Comparison of ENCODE assay signal across 9 cellular contexts in genomic region chr20:35735828-35736470, GRCh38. TPM values are rescaled to one million over a fixed set of nuclear protein-coding genes. Genes with fewer than 3 reads are reported as not detected.
DNase-seq lines count a peak whose midpoint lies in the region; ATAC-seq, FAIRE-seq and TF ChIP-seq lines count a peak whose summit lies in the region.
"Had no signal": no experiment of that assay in that cellular context is flagged by ENCODE, and none has a peak within 500 bp of the region (broad histone marks: within the 10 kb centered on the region; RNA-seq: fewer than 3 reads in every experiment).

No MANE protein-coding gene starts in this region.

- ATAC-seq in Panc1, result no peak
- ATAC-seq in GM18502 (IDR thresholded peaks at IDR 0.05; ENCODE audit: poor library complexity, unreplicated experiment), result no peak

- H3K23ac ChIP-seq in H1 (ENCODE audit: insufficient read length), result no peak overlapping the region

- no peaks in the 10 kb centered on the region for H3K79me1 ChIP-seq in H1 (ENCODE audit: low read depth, low read length)

- H3K9me3 ChIP-seq in Panc1 (ENCODE audit: control insufficient read depth, insufficient read depth, low read depth, low read length), result no peaks in the 10 kb centered on the region
- no peaks in the 10 kb centered on the region for H3K9me3 ChIP-seq in H1 (ENCODE audit: insufficient read depth in 2 of 2, low read depth in 1 of 2, low read length in 1 of 2)
- H3K9me3 ChIP-seq in osteoblast (ENCODE audit: low read depth, low read length), result no peaks in the 10 kb centered on the region
- H3K9me3 ChIP-seq: spleen had no signal

- TF ChIP-seq CTCF in Panc1 (IDR thresholded peaks at IDR 0.05) (no peak), H1 (IDR thresholded peaks at IDR 0.05; ENCODE audit: control extremely low read depth in 1 of 3, insufficient read depth in 1 of 3, low read depth in 1 of 3, low read length in 3 of 3) (no peak), osteoblast (IDR thresholded peaks at IDR 0.05; ENCODE audit: extremely low read depth, low read depth, low read length) (no peak)

- H2AK5ac ChIP-seq in H1 (ENCODE audit: low read depth, low read length), result no peak overlapping the region

- H3K4me3 ChIP-seq in Panc1 (ENCODE audit: low read depth in 2 of 2, low read length in 2 of 2), result no peak overlapping the region
- H3K4me3 ChIP-seq in H1 (ENCODE audit: extremely low read depth in 1 of 4, insufficient read depth in 2 of 4, low read depth in 3 of 4, low read length in 4 of 4), result no peak overlapping the region
- peak overlapping the region; percentile 14 for H3K4me3 ChIP-seq in osteoblast (ENCODE audit: insufficient read depth, low read length)

- CTCF ChIA-PET in Panc1 (lab: Charles Lee) (no interaction called here), H1 (lab: Charles Lee; ENCODE audit: partially characterized antibody) (interaction anchor here (0.7 kb wide), 1 partner anchor 254 kb away, joined by 3 read pairs; no protein-coding TSS in a partner anchor)

- H3K4me1 ChIP-seq in Panc1 (ENCODE audit: control insufficient read depth, insufficient read depth, low read length) (peaks cover 23% of the 10 kb centered on the region; the same call in 1 of the 2 replicates), H1 (replicated peaks in 1 of 4; ENCODE audit: control insufficient read depth in 3 of 4, insufficient read depth in 4 of 4, low read length in 3 of 4) (peaks cover 0 to 4% (median 0%) of the 10 kb centered on the region in 4 experiments; a peak in 2 of 7 replicates), osteoblast (ENCODE audit: insufficient read depth, low read length) (peaks cover 59% of the 10 kb centered on the region)

- H3K4ac ChIP-seq in H1 (replicated peaks; ENCODE audit: insufficient read length, low read depth, low read length), result no peak overlapping the region

- TF ChIP-seq POLR2A in H1 (IDR thresholded peaks at IDR 0.05; ENCODE audit: control extremely low read depth in 1 of 2, low read depth in 2 of 2, low read length in 2 of 2), result peak in 1 of 2 experiments; percentile 29; a peak in 1 of 3 replicates

- no peak for TF ChIP-seq RAD21 in H1 (IDR thresholded peaks at IDR 0.05 in 1 of 2, conservative IDR thresholded peaks at IDR 0.05 in 1 of 2; ENCODE audit: low read depth in 2 of 2, low read length in 2 of 2)

- BruUV-seq in Panc1 (replicated peaks; lab: Mats Ljungman, UMichigan), result no TSS peak

- no peak overlapping the region for H2BK15ac ChIP-seq in H1 (ENCODE audit: low read length)

- H3K27ac ChIP-seq in Panc1 (ENCODE audit: low read length) (0 out of 2 replicates have a peak overlapping the region, but pooled peaks have one; percentile 23), H1 (ENCODE audit: low read depth, low read length) (no peak overlapping the region), osteoblast (ENCODE audit: low read depth, low read length) (peak overlapping the region; percentile 13)

- no peak overlapping the region for H2BK5ac ChIP-seq in H1 (ENCODE audit: low read depth, low read length)

- POLR2A ChIA-PET in Panc1 (lab: Charles Lee), result interaction anchor here (0.6 to 0.7 kb wide), 2 partner anchors 151 to 608 kb away, joined by 3 to 4 read pairs; no protein-coding TSS in a partner anchor
- POLR2A ChIA-PET in H1 (lab: Charles Lee; ENCODE audit: partially characterized antibody), result interaction anchor here (0.6 to 45.3 kb wide), 24 partner anchors 6 to 736 kb away, joined by 3 to 2341 read pairs (median 4); partner anchors contain the start of genes NFS1, PHF20, RBM39 and ROMO1

- no peak for FAIRE-seq in H1 (lab: Jason Lieb, UNC)

- in situ Hi-C loops in Panc1 (cut with HindIII; ENCODE audit: low pct_unique_long_range_greater_than_20kb, low sequenced_read_pairs), result no loop called here

- no peak overlapping the region for H3K9ac ChIP-seq in H1 (replicated peaks in 1 of 4; ENCODE audit: extremely low read depth in 1 of 4, low read depth in 3 of 4, low read length in 3 of 4)

- H2BK12ac ChIP-seq in H1 (ENCODE audit: low read depth, low read length), result no peak overlapping the region

- no peak overlapping the region for H3K18ac ChIP-seq in H1 (ENCODE audit: extremely low read depth, low read length)

- TF ChIP-seq EP300 in H1 (IDR thresholded peaks at IDR 0.05; ENCODE audit: borderline replicate concordance in 1 of 2, low read depth in 2 of 2, low read length in 2 of 2), result no peak

- H3K56ac ChIP-seq in H1 (replicated peaks; ENCODE audit: insufficient read length, low read depth, low read length), result no peak overlapping the region

- no peaks in the 10 kb centered on the region for H3K23me2 ChIP-seq in H1 (ENCODE audit: low read depth, low read length)

- WGBS in H1 (ENCODE audit: extremely low coverage in 1 of 2, insufficient coverage in 1 of 2, insufficient read length in 1 of 2, insufficient replicate concordance in 2 of 2, low coverage in 1 of 2, low lambda C conversion rate in 2 of 2, missing lambda C conversion rate in 1 of 2), 2 experiments, result 93% methylated on average over 7 of the region's 7 CpGs; no CpG with 5 or more reads in 1 of the 2 experiments

- no peak overlapping the region for H2BK20ac ChIP-seq in H1 (ENCODE audit: low read length)

- no peak overlapping the region for H4K5ac ChIP-seq in H1 (ENCODE audit: insufficient read length, low read depth, low read length)

- H4K20me1 ChIP-seq in H1 (replicated peaks in 1 of 2; ENCODE audit: control insufficient read depth in 1 of 2, insufficient read depth in 2 of 2, low read length in 2 of 2) (peaks cover 27 to 31% of the 10 kb centered on the region in 2 experiments), osteoblast (ENCODE audit: insufficient read depth, low read length) (peaks cover 84% of the 10 kb centered on the region)

- intact Hi-C loops in Panc1 (cut with micrococcal nuclease; ENCODE audit: unreplicated experiment), result no loop called here

- no peak overlapping the region for H3K14ac ChIP-seq in H1 (ENCODE audit: insufficient read length)

- H3K27me3 ChIP-seq in Panc1 (ENCODE audit: control insufficient read depth, insufficient read depth, low read length) (no peaks in the 10 kb centered on the region), H1 (replicated peaks in 1 of 4; ENCODE audit: control insufficient read depth in 3 of 4, extremely low read depth in 1 of 4, insufficient read depth in 3 of 4, low read length in 3 of 4) (no peaks in the 10 kb centered on the region), osteoblast (ENCODE audit: insufficient read depth, low read length) (no peaks in the 10 kb centered on the region)
- H3K27me3 ChIP-seq: spleen had no signal

- H2AFZ ChIP-seq in H1 (ENCODE audit: low read length), result no peak overlapping the region
- H2AFZ ChIP-seq in osteoblast (ENCODE audit: low read length), result no peak overlapping the region

- H4K91ac ChIP-seq in H1 (replicated peaks; ENCODE audit: insufficient read length, low read length), result no peak overlapping the region

- peak; percentile 4 for DNase-seq in EL
- DNase-seq in Panc1 (ENCODE audit: low read depth, low spot score), result no peak
- no peak for DNase-seq in H1 (ENCODE audit: low read depth in 1 of 2, low spot score in 2 of 2)
- peak; percentile 31 for DNase-seq in osteoblast (ENCODE audit: insufficient read length, low spot score, missing footprints)
- DNase-seq in NCI-H526 (lab: John Stamatoyannopoulos, UW), result no peak
- no peak for DNase-seq in nucleus accumbens (lab: John Stamatoyannopoulos, UW)
- DNase-seq: cerebellar nuclear complex, spleen had no signal

- H4K8ac ChIP-seq in H1 (ENCODE audit: extremely low read depth, insufficient read depth, low read length), result no peak overlapping the region

- H2BK120ac ChIP-seq in H1 (replicated peaks; ENCODE audit: low read depth, low read length), result no peak overlapping the region

- H3K79me2 ChIP-seq in H1 (ENCODE audit: control insufficient read depth in 1 of 2, insufficient read depth in 2 of 2, low read length in 2 of 2) (peaks cover 31 to 99% of the 10 kb centered on the region in 2 experiments), osteoblast (ENCODE audit: insufficient read depth, low read length) (peaks cover 99% of the 10 kb centered on the region)

- peaks cover 85% of the 10 kb centered on the region for H3K36me3 ChIP-seq in Panc1 (ENCODE audit: control insufficient read depth, insufficient read depth, low read length)
- peaks cover 51 to 99% (median 88%) of the 10 kb centered on the region in 4 experiments for H3K36me3 ChIP-seq in H1 (ENCODE audit: control insufficient read depth in 2 of 4, insufficient read depth in 4 of 4, low read length in 3 of 4)
- H3K36me3 ChIP-seq in osteoblast (ENCODE audit: insufficient read depth, low read length), result peaks cover 95% of the 10 kb centered on the region

- no peak overlapping the region for H3K4me2 ChIP-seq in H1 (ENCODE audit: insufficient read depth in 1 of 2, low read depth in 2 of 2, low read length in 2 of 2)
- peak overlapping the region; percentile 49 for H3K4me2 ChIP-seq in osteoblast (ENCODE audit: insufficient read depth, low read length)

RNA-seq across cellular contexts. Expression of gene RBM39, which starts 6.1 kb away (rescaled TPM):
- total RNA-seq in Panc1 (2021; ENCODE audit: unreplicated experiment) (282 TPM), osteoblast (274 and 300 TPM in 2 replicates)
- 187 TPM for polyA plus RNA-seq in Panc1 (2012; ENCODE audit: insufficient read length)
- 219 and 220 TPM in 2 replicates for total RNA-seq in H1 (2021; fragmentation: NEBNext Ultra II Directional; extraction: Animal tissue kit (Norgen Biotek cat#: 25700))
- 55.2 and 78.0 TPM in 2 replicates for polyA plus RNA-seq in H1 (2011; rRNA removed)
- 91.4 TPM for polyA plus RNA-seq in H1 (2011; cell fraction: cytosol; rRNA removed)
- polyA plus RNA-seq in H1 (2011; cell fraction: nucleus; rRNA removed), result 192 TPM
- 147 to 209 TPM (median 187 TPM) in 4 replicates for polyA plus RNA-seq in H1 (2012, experiment 1 of 2)
- 17.2 TPM for polyA plus RNA-seq in H1 (2012, experiment 2 of 2)
- polyA plus RNA-seq in H1 (2013, experiment 1 of 2), result 189 TPM
- polyA plus RNA-seq in H1 (2013, experiment 2 of 2), result 163 TPM
- polyA minus RNA-seq in H1 (2011; rRNA and poly(A)+ RNA removed), result 106 and 152 TPM in 2 replicates
- polyA minus RNA-seq in H1 (2011; cell fraction: cytosol; rRNA and poly(A)+ RNA removed), result 74.5 TPM
- 261 TPM for polyA minus RNA-seq in H1 (2011; cell fraction: nucleus; rRNA and poly(A)+ RNA removed)

RNA-seq across cellular contexts. Expression of gene PHF20, which starts 35.9 kb away (rescaled TPM):
- total RNA-seq in Panc1 (2021; ENCODE audit: unreplicated experiment) (51.5 TPM), osteoblast (34.8 and 39.1 TPM in 2 replicates)
- 22.6 TPM for polyA plus RNA-seq in Panc1 (2012; ENCODE audit: insufficient read length)
- total RNA-seq in H1 (2021; fragmentation: NEBNext Ultra II Directional; extraction: Animal tissue kit (Norgen Biotek cat#: 25700)), result 70.1 and 70.3 TPM in 2 replicates
- 25.6 and 39.9 TPM in 2 replicates for polyA plus RNA-seq in H1 (2011; rRNA removed)
- polyA plus RNA-seq in H1 (2011; cell fraction: cytosol; rRNA removed), result 38.5 TPM
- polyA plus RNA-seq in H1 (2011; cell fraction: nucleus; rRNA removed), result 80.9 TPM
- polyA plus RNA-seq in H1 (2012, experiment 1 of 2), result 36.4 to 52.6 TPM (median 38.6 TPM) in 4 replicates
- 11.6 TPM for polyA plus RNA-seq in H1 (2012, experiment 2 of 2)
- polyA plus RNA-seq in H1 (2013, experiment 1 of 2), result 38.4 TPM
- polyA plus RNA-seq in H1 (2013, experiment 2 of 2), result 38.0 TPM
- polyA minus RNA-seq in H1 (2011; rRNA and poly(A)+ RNA removed), result 67.2 and 70.5 TPM in 2 replicates
- 45.4 TPM for polyA minus RNA-seq in H1 (2011; cell fraction: cytosol; rRNA and poly(A)+ RNA removed)
- polyA minus RNA-seq in H1 (2011; cell fraction: nucleus; rRNA and poly(A)+ RNA removed), result 86.3 TPM

RNA-seq across cellular contexts. Expression of gene ROMO1, which starts 36.7 kb away (rescaled TPM):
- 319 TPM for total RNA-seq in Panc1 (2021; ENCODE audit: unreplicated experiment)
- polyA plus RNA-seq in Panc1 (2012; ENCODE audit: insufficient read length), result 767 TPM
- 164 and 173 TPM in 2 replicates for total RNA-seq in H1 (2021; fragmentation: NEBNext Ultra II Directional; extraction: Animal tissue kit (Norgen Biotek cat#: 25700))
- polyA plus RNA-seq in H1 (2011; rRNA removed), result 702 and 1,070 TPM in 2 replicates
- polyA plus RNA-seq in H1 (2011; cell fraction: cytosol; rRNA removed), result 631 TPM
- polyA plus RNA-seq in H1 (2011; cell fraction: nucleus; rRNA removed), result 401 TPM
- polyA plus RNA-seq in H1 (2012, experiment 1 of 2), result 114 to 387 TPM (median 323 TPM) in 4 replicates
- 427 TPM for polyA plus RNA-seq in H1 (2012, experiment 2 of 2)
- polyA plus RNA-seq in H1 (2013, experiment 1 of 2), result 546 TPM
- 515 TPM for polyA plus RNA-seq in H1 (2013, experiment 2 of 2)
- 15.1 and 25.8 TPM in 2 replicates for polyA minus RNA-seq in H1 (2011; rRNA and poly(A)+ RNA removed)
- 45.5 TPM for polyA minus RNA-seq in H1 (2011; cell fraction: cytosol; rRNA and poly(A)+ RNA removed)
- 46.2 TPM for polyA minus RNA-seq in H1 (2011; cell fraction: nucleus; rRNA and poly(A)+ RNA removed)
- total RNA-seq in osteoblast, result 108 and 124 TPM in 2 replicates

RNA-seq across cellular contexts. Expression of gene NFS1, which starts 36.8 kb away (rescaled TPM):
- total RNA-seq in Panc1 (2021; ENCODE audit: unreplicated experiment) (44.9 TPM), osteoblast (21.7 and 29.5 TPM in 2 replicates)
- polyA plus RNA-seq in Panc1 (2012; ENCODE audit: insufficient read length), result 32.6 TPM
- 25.1 and 26.1 TPM in 2 replicates for total RNA-seq in H1 (2021; fragmentation: NEBNext Ultra II Directional; extraction: Animal tissue kit (Norgen Biotek cat#: 25700))
- 35.4 and 38.8 TPM in 2 replicates for polyA plus RNA-seq in H1 (2011; rRNA removed)
- 34.4 TPM for polyA plus RNA-seq in H1 (2011; cell fraction: cytosol; rRNA removed)
- polyA plus RNA-seq in H1 (2011; cell fraction: nucleus; rRNA removed), result 37.7 TPM
- 21.4 to 26.7 TPM (median 23.6 TPM) in 4 replicates for polyA plus RNA-seq in H1 (2012, experiment 1 of 2)
- 20.6 TPM for polyA plus RNA-seq in H1 (2012, experiment 2 of 2)
- 13.6 TPM for polyA plus RNA-seq in H1 (2013, experiment 1 of 2)
- polyA plus RNA-seq in H1 (2013, experiment 2 of 2), result 12.2 TPM
- 27.2 and 28.3 TPM in 2 replicates for polyA minus RNA-seq in H1 (2011; rRNA and poly(A)+ RNA removed)
- polyA minus RNA-seq in H1 (2011; cell fraction: cytosol; rRNA and poly(A)+ RNA removed), result 11.1 TPM
- polyA minus RNA-seq in H1 (2011; cell fraction: nucleus; rRNA and poly(A)+ RNA removed), result 10.5 TPM

Comparison
In these comparisons a context has a peak if more than half of its experiments do, and no peak if none do; other contexts are left out.
1. DNase-seq: peak in EL (single experiment) and osteoblast (single experiment); none in Panc1 (single experiment), H1 (0 of 2), NCI-H526 (0 of 2) and nucleus accumbens (0 of 56).